In the genomic region with DNA sequence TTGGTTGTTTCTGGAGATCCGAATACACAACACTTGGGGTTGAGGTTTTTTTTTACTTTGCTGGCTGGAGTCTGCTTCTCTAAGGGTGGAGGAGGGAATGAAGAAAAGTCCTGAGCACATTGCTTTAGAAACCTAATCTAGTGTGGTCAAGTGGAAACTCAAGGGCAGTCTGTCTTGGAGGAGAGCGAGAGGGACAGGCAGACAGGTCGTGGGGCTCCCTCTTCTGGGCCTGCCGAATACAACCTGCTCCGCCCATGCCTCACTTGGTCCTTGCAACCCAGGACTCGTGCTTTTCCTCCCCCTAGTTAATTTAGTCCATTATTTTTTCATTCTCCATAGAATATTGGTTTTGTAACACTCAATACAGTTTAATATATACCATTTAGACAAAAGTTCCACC, we compare ENCODE assay signal across 10 cellular contexts.
DNase-seq lines count a peak whose midpoint lies in the region; ATAC-seq and TF ChIP-seq lines count a peak whose summit lies in the region.
"Had no signal": no experiment of that assay in that cellular context is flagged by ENCODE, and none has a peak within 500 bp of the region (broad histone marks: within the 10 kb centered on the region; RNA-seq: fewer than 3 reads in every experiment).

No MANE protein-coding gene starts in this region.

- no peak overlapping the region for H3K4me3 ChIP-seq in WERI-Rb-1 (ENCODE audit: low read depth, low read length)
- H3K4me3 ChIP-seq: thoracic aorta had no signal

- peak; percentile 32 for TF ChIP-seq CTCF in GM10248 (IDR thresholded peaks at IDR 0.05; ENCODE audit: control extremely low read depth, extremely low read depth, low read depth, missing control alignments)
- peak; percentile 78 for TF ChIP-seq CTCF in WERI-Rb-1 (IDR thresholded peaks at IDR 0.05; ENCODE audit: low read depth, low read length)

- POLR2A ChIA-PET in GM10248 (lab: Yijun Ruan, JAX), result no interaction called here

- no peaks in the 10 kb centered on the region for H3K36me3 ChIP-seq in WERI-Rb-1
- H3K36me3 ChIP-seq: thoracic aorta had no signal

- no peak overlapping the region for H3K27ac ChIP-seq in WERI-Rb-1
- H3K27ac ChIP-seq: thoracic aorta had no signal

- H3K9me3 ChIP-seq in WERI-Rb-1 (ENCODE audit: severe bottlenecking), result peaks cover 3% of the 10 kb centered on the region
- H3K9me3 ChIP-seq: thoracic aorta had no signal

- no peaks in the 10 kb centered on the region for H3K27me3 ChIP-seq in WERI-Rb-1 (ENCODE audit: insufficient read depth, low read depth, severe bottlenecking)

- DNase-seq in GM10248 (ENCODE audit: extremely low spot score) (peak; percentile 50), HPDE6-E6E7 (ENCODE audit: extremely low spot score) (peak; percentile 25), WERI-Rb-1 (peak; percentile 40), kidney tubule cell (ENCODE audit: low spot score) (peak; percentile 18), ACHN (no peak)

- ATAC-seq in GM21390 (IDR thresholded peaks at IDR 0.05; ENCODE audit: unreplicated experiment) (no peak), HG03135 (IDR thresholded peaks at IDR 0.05; ENCODE audit: unreplicated experiment) (no peak), GM21786 (IDR thresholded peaks at IDR 0.05; ENCODE audit: unreplicated experiment) (no peak)
- ATAC-seq: left lobe of liver had no signal

- in situ Hi-C loops in ACHN (cut with HindIII; ENCODE audit: low pct_ligation_motif_present, low pct_unique_long_range_greater_than_20kb, low sequenced_read_pairs), result no loop called here

- CTCF ChIA-PET in GM10248 (lab: Yijun Ruan, JAX), result interaction anchor here (2.2 kb wide), 1 partner anchor 14 kb away, joined by 10 read pairs; no protein-coding TSS in a partner anchor
